Comparison of ENCODE assay signal across 1 cellular context in genomic region chr9:35688558-35689350, GRCh38.
TF ChIP-seq lines count a peak whose summit lies in the region.

No MANE protein-coding gene starts in this region.

TF ChIP-seq in K562, 482 proteins besides CTCF, POLR2A, EP300 and RAD21:
- TF ChIP-seq NCOA1 (IDR thresholded peaks at IDR 0.05; ENCODE audit: low read depth) = no peak
- no peak for TF ChIP-seq OTX1 (CRISPR knock-in tag; IDR thresholded peaks at IDR 0.05)
- 0 out of 2 replicates have a peak, but pooled peaks have one; percentile 19 for TF ChIP-seq FOSL1 (tag; conservative IDR thresholded peaks at IDR 0.05)
- no peak for TF ChIP-seq ZKSCAN3 (CRISPR knock-in tag; IDR thresholded peaks at IDR 0.05)
- no peak for TF ChIP-seq SNIP1 (IDR thresholded peaks at IDR 0.05; ENCODE audit: low read depth)
- peak; percentile 40; the same call in 1 of the 2 replicates for TF ChIP-seq JUND (IDR thresholded peaks at IDR 0.05; ENCODE audit: borderline replicate concordance, low read depth, low read length)
- TF ChIP-seq JUND (tag; IDR thresholded peaks at IDR 0.05; ENCODE audit: borderline replicate concordance, low read depth, low read length) = no peak
- peak; percentile 44; the same call in 1 of the 2 replicates for TF ChIP-seq ATF3 (IDR thresholded peaks at IDR 0.05)
- TF ChIP-seq ATF3 (CRISPR knock-in tag; conservative IDR thresholded peaks at IDR 0.05) = no peak
- no peak for TF ChIP-seq CHD4 (IDR thresholded peaks at IDR 0.05; ENCODE audit: insufficient read depth, insufficient replicate concordance, low read depth, low read length, poor library complexity, severe bottlenecking)
- TF ChIP-seq ZNF561 (CRISPR knock-in tag; conservative IDR thresholded peaks at IDR 0.05) = no peak
- no peak for TF ChIP-seq PHB2 (IDR thresholded peaks at IDR 0.05; ENCODE audit: low read depth)
- no peak for TF ChIP-seq TAL1 (IDR thresholded peaks at IDR 0.05)
- TF ChIP-seq CAMTA2 (CRISPR knock-in tag; conservative IDR thresholded peaks at IDR 0.05) = no peak
- peak; percentile 78 for TF ChIP-seq EGR1 (conservative IDR thresholded peaks at IDR 0.05)
- TF ChIP-seq ZNF174 (CRISPR knock-in tag; IDR thresholded peaks at IDR 0.05) = no peak
